ENCODE assay signal across 34 cellular contexts in the genomic region with DNA sequence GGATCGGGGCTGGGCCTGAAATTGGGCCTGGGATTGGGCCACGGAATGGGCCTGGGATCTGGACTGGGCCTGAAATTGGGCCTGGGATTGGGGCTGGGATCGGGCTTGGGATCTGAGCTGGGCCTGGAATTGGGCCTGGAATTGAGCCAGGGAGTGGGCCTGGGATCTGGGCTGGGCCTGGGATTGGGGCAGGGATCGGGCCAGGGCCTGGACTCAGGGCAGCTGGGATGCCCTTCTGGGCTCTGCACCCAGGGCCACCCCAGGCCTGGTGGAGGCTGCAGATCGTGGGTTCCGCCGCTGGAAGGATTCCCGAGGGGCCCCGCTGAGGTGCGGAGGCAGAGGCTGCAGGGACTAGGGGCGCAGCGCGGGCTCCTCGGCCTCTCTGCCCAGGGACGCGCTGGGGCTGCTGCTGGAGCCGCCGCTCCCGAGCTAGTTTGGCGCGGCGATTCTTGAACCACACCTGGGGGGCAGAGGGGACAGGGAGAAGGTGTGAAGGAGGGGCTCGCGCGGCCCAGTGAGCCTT. TPM values are rescaled to one million over a fixed set of nuclear protein-coding genes. Genes with fewer than 3 reads are reported as not detected.
"Had no signal": no experiment of that assay in that cellular context is flagged by ENCODE, and none has a peak within 500 bp of the region (broad histone marks: within the 10 kb centered on the region; RNA-seq: fewer than 3 reads in every experiment).

No MANE protein-coding gene starts in this region.

- H3K36me3 ChIP-seq: adrenal gland, MG63 had no signal

- H3K27ac Mint-ChIP-seq: activated CD4-positive, alpha-beta T cell treated with anti-CD3 and anti-CD28 coated beads for 36 hours; activated CD4-positive, alpha-beta T cell treated with anti-CD3 and anti-CD28 coated beads, Interleukin-2, amount 10 ng/mL, durations not matched to agents 7 days and 5 days; activated CD8-positive, alpha-beta T cell treated with anti-CD3 and anti-CD28 coated beads, Interleukin-2, amount 10 ng/mL, durations not matched to agents 7 days and 5 days; activated naive CD4-positive, alpha-beta T cell treated with anti-CD3 and anti-CD28 coated beads for 36 hours; activated naive CD4-positive, alpha-beta T cell treated with anti-CD3 and anti-CD28 coated beads, Interleukin-2, amount 50 U/mL, for 72 hours; activated T-cell treated with anti-CD3 and anti-CD28 coated beads, Interleukin-2, amount 50 U/mL, for 24 hours; activated T-helper 2 cell treated with anti-CD3 and anti-CD28 coated beads, Interferon-gamma antibody, Interleukin-2, Interleukin-4, amounts not matched to agents 10 μg/mL and 5 μg/mL and 100 μg/mL, durations not matched to agents 14 hours and 24 hours and 36 hours; brain had no signal

- H3K36me3 Mint-ChIP-seq: brain had no signal

- H3K9me3 ChIP-seq: adrenal gland had no signal

- H3K9me3 Mint-ChIP-seq: activated T-cell treated with anti-CD3 and anti-CD28 coated beads, Interleukin-2, amount 50 U/mL, for 24 hours had no signal

- DNase-seq: activated CD4-positive, alpha-beta T cell treated with anti-CD3 and anti-CD28 coated beads for 36 hours; activated CD4-positive, alpha-beta T cell treated with anti-CD3 and anti-CD28 coated beads, Interleukin-2, amount 10 ng/mL, durations not matched to agents 7 days and 5 days; activated CD4-positive, alpha-beta T cell treated with anti-CD3 and anti-CD28 coated beads, Interleukin-2, amount 50 U/mL, for 48 hours; activated CD8-positive, alpha-beta T cell treated with anti-CD3 and anti-CD28 coated beads, Interleukin-2, amount 10 ng/mL, durations not matched to agents 7 days and 5 days; activated gamma-delta T cell; activated naive CD4-positive, alpha-beta T cell treated with anti-CD3 and anti-CD28 coated beads for 36 hours; activated T-cell treated with anti-CD3 and anti-CD28 coated beads, Interleukin-2, amount 50 U/mL, for 24 hours; adrenal gland; caudate nucleus; cerebellar nuclear complex; Kasumi-1; MG63; NCI-H1048; NCI-H1105 treated with DMSO at 0.1 percent for 48 hours; NCI-H1436; NCI-H1694; NCI-H1930; NCI-H2081 treated with DMSO at 0.1 percent for 48 hours; NCI-H345; NCI-H524 treated with DMSO at 0.1 percent for 48 hours; NCI-H748 treated with DMSO at 0.1 percent for 48 hours; NK-92 treated with Interleukin-12 subunit alpha and Interleukin-12 subunit beta, amount 100 ng/mL, for 24 hours; PC-3; Right ventricle myocardium superior; SW 1271; T-helper 1 cell; T1000 had no signal

- H3K4me1 Mint-ChIP-seq: activated CD4-positive, alpha-beta T cell treated with anti-CD3 and anti-CD28 coated beads for 36 hours; activated CD4-positive, alpha-beta T cell treated with anti-CD3 and anti-CD28 coated beads, Interleukin-2, amount 10 ng/mL, durations not matched to agents 7 days and 5 days had no signal

- H3K4me3 ChIP-seq: adrenal gland, MG63 had no signal

- H3K4me3 Mint-ChIP-seq: activated CD4-positive, alpha-beta T cell treated with anti-CD3 and anti-CD28 coated beads for 36 hours; activated CD4-positive, alpha-beta T cell treated with anti-CD3 and anti-CD28 coated beads, Interleukin-2, amount 10 ng/mL, durations not matched to agents 7 days and 5 days; activated CD8-positive, alpha-beta T cell treated with anti-CD3 and anti-CD28 coated beads, Interleukin-2, amount 10 ng/mL, durations not matched to agents 7 days and 5 days; activated naive CD4-positive, alpha-beta T cell treated with anti-CD3 and anti-CD28 coated beads for 36 hours; activated T-cell treated with anti-CD3 and anti-CD28 coated beads, Interleukin-2, amount 50 U/mL, for 24 hours; brain had no signal

- H3K27ac ChIP-seq: adrenal gland had no signal

- ATAC-seq: activated CD4-positive, alpha-beta T cell treated with anti-CD3 and anti-CD28 coated beads for 36 hours; activated CD4-positive, CD25-positive, alpha-beta regulatory T cell treated with anti-CD3 and anti-CD28 coated beads, Interleukin-2, amount 50 U/mL, for 24 hours; activated CD8-positive, alpha-beta T cell treated with anti-CD3 and anti-CD28 coated beads, Interleukin-2, amount 10 ng/mL, durations not matched to agents 7 days and 5 days; activated naive CD4-positive, alpha-beta T cell treated with anti-CD3 and anti-CD28 coated beads, Interleukin-2, amount 50 U/mL, for 72 hours; PC-3 had no signal

- H3K4me1 ChIP-seq: adrenal gland had no signal

RNA-seq across cellular contexts. Expression of a gene that starts 1.8 kb away (rescaled TPM):
- total RNA-seq: activated CD4-positive, alpha-beta T cell treated with anti-CD3 and anti-CD28 coated beads for 36 hours; activated CD4-positive, alpha-beta T cell treated with anti-CD3 and anti-CD28 coated beads, Interleukin-2, amount 10 ng/mL, durations not matched to agents 7 days and 5 days; activated CD8-positive, alpha-beta T cell treated with anti-CD3 and anti-CD28 coated beads, Interleukin-2, amount 10 ng/mL, durations not matched to agents 7 days and 5 days; activated naive CD4-positive, alpha-beta T cell treated with anti-CD3 and anti-CD28 coated beads for 36 hours; activated naive CD4-positive, alpha-beta T cell treated with anti-CD3 and anti-CD28 coated beads, Interleukin-2, amount 50 U/mL, for 72 hours; activated T-helper 2 cell treated with anti-CD3 and anti-CD28 coated beads, Interferon-gamma antibody, Interleukin-2, Interleukin-4, amounts not matched to agents 10 μg/mL and 5 μg/mL and 100 μg/mL, durations not matched to agents 14 hours and 24 hours and 36 hours; adrenal gland; bronchial epithelial cell; NCI-H460; PC-3; Right ventricle myocardium superior; T-helper 2 cell treated with Interferon-gamma antibody and Interleukin-4, amounts not matched to agents 100 ng/mL and 5 ng/mL, for 36 hours had no signal
- polyA plus RNA-seq: adrenal gland had no signal

RNA-seq across cellular contexts. Expression of a gene that starts 19.2 kb away (rescaled TPM):
- total RNA-seq: activated CD4-positive, alpha-beta T cell treated with anti-CD3 and anti-CD28 coated beads for 36 hours; activated CD4-positive, alpha-beta T cell treated with anti-CD3 and anti-CD28 coated beads, Interleukin-2, amount 10 ng/mL, durations not matched to agents 7 days and 5 days; activated CD8-positive, alpha-beta T cell treated with anti-CD3 and anti-CD28 coated beads, Interleukin-2, amount 10 ng/mL, durations not matched to agents 7 days and 5 days; activated naive CD4-positive, alpha-beta T cell treated with anti-CD3 and anti-CD28 coated beads for 36 hours; activated naive CD4-positive, alpha-beta T cell treated with anti-CD3 and anti-CD28 coated beads, Interleukin-2, amount 50 U/mL, for 72 hours; activated T-helper 2 cell treated with anti-CD3 and anti-CD28 coated beads, Interferon-gamma antibody, Interleukin-2, Interleukin-4, amounts not matched to agents 10 μg/mL and 5 μg/mL and 100 μg/mL, durations not matched to agents 14 hours and 24 hours and 36 hours; adrenal gland; bronchial epithelial cell; NCI-H460; PC-3; Right ventricle myocardium superior; T-helper 2 cell treated with Interferon-gamma antibody and Interleukin-4, amounts not matched to agents 100 ng/mL and 5 ng/mL, for 36 hours had no signal

RNA-seq across cellular contexts. Expression of a gene that starts 56.5 kb away (rescaled TPM):
- total RNA-seq: activated CD4-positive, alpha-beta T cell treated with anti-CD3 and anti-CD28 coated beads for 36 hours; activated CD4-positive, alpha-beta T cell treated with anti-CD3 and anti-CD28 coated beads, Interleukin-2, amount 10 ng/mL, durations not matched to agents 7 days and 5 days; activated CD8-positive, alpha-beta T cell treated with anti-CD3 and anti-CD28 coated beads, Interleukin-2, amount 10 ng/mL, durations not matched to agents 7 days and 5 days; activated naive CD4-positive, alpha-beta T cell treated with anti-CD3 and anti-CD28 coated beads for 36 hours; activated naive CD4-positive, alpha-beta T cell treated with anti-CD3 and anti-CD28 coated beads, Interleukin-2, amount 50 U/mL, for 72 hours; activated T-helper 2 cell treated with anti-CD3 and anti-CD28 coated beads, Interferon-gamma antibody, Interleukin-2, Interleukin-4, amounts not matched to agents 10 μg/mL and 5 μg/mL and 100 μg/mL, durations not matched to agents 14 hours and 24 hours and 36 hours; adrenal gland; bronchial epithelial cell; NCI-H460; PC-3; Right ventricle myocardium superior; T-helper 2 cell treated with Interferon-gamma antibody and Interleukin-4, amounts not matched to agents 100 ng/mL and 5 ng/mL, for 36 hours had no signal
- polyA plus RNA-seq: adrenal gland had no signal
